In genomic region chr9:85212209-85212608, GRCh38 we compare ENCODE assay signal across 14 cellular contexts.
DNase-seq lines count a peak whose midpoint lies in the region; ATAC-seq and TF ChIP-seq lines count a peak whose summit lies in the region.
"Had no signal": no experiment of that assay in that cellular context is flagged by ENCODE, and none has a peak within 500 bp of the region (broad histone marks: within the 10 kb centered on the region; RNA-seq: fewer than 3 reads in every experiment).

No MANE protein-coding gene starts in this region.

- no peak overlapping the region for H3K18ac ChIP-seq in mesendoderm (ENCODE audit: low read length)

- peak; percentile 75 for DNase-seq in COLO829 (ENCODE audit: low spot score)
- DNase-seq in NCI-H226, result peak; percentile 61
- peak; percentile 86 for DNase-seq in epithelial cell of prostate (ENCODE audit: low read depth, low spot score)
- peak; percentile 54 for DNase-seq in mesendoderm
- DNase-seq in right cardiac atrium, result no peak
- DNase-seq in tibial nerve (ENCODE audit: low spot score in 2 of 2), result no peak
- no peak for DNase-seq in substantia nigra (lab: John Stamatoyannopoulos, UW)
- no peak for DNase-seq in stimulated activated CD4-positive, alpha-beta T cell treated with anti-CD3 and anti-CD28 coated beads, Interleukin-4, amount 100 ng/mL, for 24 hours
- DNase-seq: activated CD8-positive, alpha-beta memory T cell treated with anti-CD3 and anti-CD28 coated beads, Interleukin-2, amount 50 U/mL, for 4 hours; DMS79 treated with DMSO at 0.1 percent for 48 hours had no signal

- no peak overlapping the region for H2AK5ac ChIP-seq in mesendoderm (ENCODE audit: low read length)

- no CpG with 5 or more reads among the region's 4 CpGs for WGBS in mesendoderm (ENCODE audit: extremely low coverage, insufficient coverage, low lambda C conversion rate)
- 48% methylated on average over 4 of the region's 4 CpGs for WGBS in right cardiac atrium
- WGBS in tibial nerve, 2 donors, result 29 to 34% methylated on average over 4 of the region's 4 CpGs

- intact Hi-C loops in right cardiac atrium (cut with DNase I), result no loop called here

- no peak overlapping the region for H3K4me2 ChIP-seq in mesendoderm (ENCODE audit: low read length)

- H3K79me2 ChIP-seq in mesendoderm (ENCODE audit: control insufficient read depth, insufficient read depth, low read length), result no peaks in the 10 kb centered on the region
- H3K79me2 ChIP-seq: parathyroid adenoma had no signal

- no peak overlapping the region for H2BK15ac ChIP-seq in mesendoderm (replicated peaks; ENCODE audit: low read depth)

- H3K79me1 ChIP-seq in mesendoderm (ENCODE audit: low read length), result no peaks in the 10 kb centered on the region

- H3K9me3 ChIP-seq in right cardiac atrium (ENCODE audit: control insufficient read depth, low read length) (no peaks in the 10 kb centered on the region), tibial nerve (no peaks in the 10 kb centered on the region)
- H3K9me3 ChIP-seq: SJCRH30 had no signal

- no peak for TF ChIP-seq EP300 in tibial nerve (IDR thresholded peaks at IDR 0.05)

- H3K36me3 ChIP-seq in mesendoderm (ENCODE audit: control insufficient read depth, insufficient read depth, low read length) (no peaks in the 10 kb centered on the region), tibial nerve (no peaks in the 10 kb centered on the region)
- H3K36me3 ChIP-seq: SJCRH30 had no signal

- no peak for ATAC-seq in right cardiac atrium
- ATAC-seq: activated naive CD8-positive, alpha-beta T cell treated with anti-CD3 and anti-CD28 coated beads, Interleukin-2, amount 50 U/mL, for 24 hours; WTC11 had no signal

- no peak overlapping the region for H3K4me3 ChIP-seq in mesendoderm (ENCODE audit: low read length)
- no peak overlapping the region for H3K4me3 ChIP-seq in right cardiac atrium (ENCODE audit: low read length)
- no peak overlapping the region for H3K4me3 ChIP-seq in tibial nerve
- H3K4me3 ChIP-seq: SJCRH30 had no signal

- no peak overlapping the region for H4K8ac ChIP-seq in mesendoderm (ENCODE audit: low read depth, low read length)

- H3K4ac ChIP-seq in mesendoderm (ENCODE audit: low read depth, low read length), result no peak overlapping the region

- H3K27me3 ChIP-seq in mesendoderm (ENCODE audit: insufficient read depth, low read length, poor library complexity) (no peaks in the 10 kb centered on the region), right cardiac atrium (ENCODE audit: control insufficient read depth, insufficient read depth) (no peaks in the 10 kb centered on the region), tibial nerve (no peaks in the 10 kb centered on the region)

- no peak overlapping the region for H4K5ac ChIP-seq in mesendoderm (ENCODE audit: low read length)

- no peak overlapping the region for H2BK5ac ChIP-seq in mesendoderm (ENCODE audit: low read length)

- H3K27ac ChIP-seq in epithelial cell of prostate (peak overlapping the region; percentile 73), mesendoderm (ENCODE audit: low read depth, low read length) (no peak overlapping the region), right cardiac atrium (ENCODE audit: low read length) (no peak overlapping the region), tibial nerve (no peak overlapping the region), substantia nigra (ENCODE audit: low read depth, low read length, poor library complexity, severe bottlenecking) (no peak overlapping the region)
- H3K27ac ChIP-seq: parathyroid adenoma, SJCRH30 had no signal

- peaks cover 8% of the 10 kb centered on the region for H3K4me1 ChIP-seq in mesendoderm (ENCODE audit: control insufficient read depth, low read depth, low read length)
- no peaks in the 10 kb centered on the region for H3K4me1 ChIP-seq in right cardiac atrium (ENCODE audit: control insufficient read depth, insufficient read depth, low read length)
- peaks cover 0 to 19% (median 1%) of the 10 kb centered on the region in 4 donors for H3K4me1 ChIP-seq in tibial nerve
- H3K4me1 ChIP-seq: parathyroid adenoma, SJCRH30 had no signal

- TF ChIP-seq POLR2A in tibial nerve (IDR thresholded peaks at IDR 0.05), result no peak

- no peak overlapping the region for H2BK120ac ChIP-seq in mesendoderm (ENCODE audit: low read depth, low read length)

- no peak overlapping the region for H3K23ac ChIP-seq in mesendoderm (ENCODE audit: low read length)

- TF ChIP-seq CTCF in tibial nerve (IDR thresholded peaks at IDR 0.05), result no peak

- H3K9ac ChIP-seq in mesendoderm (ENCODE audit: low read length), result no peak overlapping the region
- H3K9ac ChIP-seq: parathyroid adenoma had no signal

- H3K56ac ChIP-seq in mesendoderm (ENCODE audit: low read length), result no peak overlapping the region

Comparison
In these comparisons a context has a peak if more than half of its experiments do, and no peak if none do; other contexts are left out.
1. DNase-seq: peak in COLO829 (single experiment), NCI-H226 (single experiment), epithelial cell of prostate (single experiment) and mesendoderm (single experiment); none in right cardiac atrium (0 of 3), tibial nerve (0 of 2), substantia nigra (0 of 49) and stimulated activated CD4-positive, alpha-beta T cell treated with anti-CD3 and anti-CD28 coated beads, Interleukin-4, amount 100 ng/mL, for 24 hours (single experiment).